9 cellular contexts compared by ENCODE assay signal in the genomic region with DNA sequence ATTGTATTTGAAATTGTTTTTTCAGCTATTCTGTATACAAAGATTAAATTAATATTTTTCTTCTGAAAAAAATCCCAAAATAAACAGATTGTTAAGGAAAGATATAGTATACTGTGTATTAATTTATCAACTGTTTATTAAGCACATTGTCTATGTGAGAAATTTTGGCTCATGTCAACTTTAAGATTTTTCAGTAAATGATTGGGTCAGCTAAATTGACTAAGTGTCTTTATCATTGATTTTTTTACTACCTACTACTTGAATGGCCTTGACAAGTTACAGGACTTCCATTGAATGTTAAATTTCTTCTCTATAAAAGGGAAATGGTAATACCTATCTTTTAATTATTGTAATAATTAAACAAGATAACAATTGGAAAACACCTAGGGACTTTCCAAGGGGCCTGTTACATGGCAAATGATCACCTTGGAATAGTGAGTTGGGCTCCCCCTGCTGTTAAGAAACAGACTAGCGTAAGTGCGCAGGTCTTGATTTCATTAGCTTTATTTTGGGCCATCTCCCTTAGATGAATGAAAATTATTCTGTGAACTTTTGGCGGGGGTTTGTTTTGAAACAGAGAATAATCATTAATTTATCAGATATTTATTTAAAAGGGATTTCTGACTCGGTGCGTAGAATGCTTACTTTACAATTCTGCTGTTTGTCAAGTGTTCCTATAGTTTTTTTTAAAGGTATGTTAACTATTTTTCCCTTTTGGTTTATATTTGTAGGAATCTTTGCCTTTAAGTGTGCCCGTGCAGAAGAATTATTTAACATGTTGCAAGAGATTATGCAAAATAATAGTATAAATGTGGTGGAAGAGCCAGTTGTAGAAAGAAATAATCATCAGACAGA. TPM values are rescaled to one million over a fixed set of nuclear protein-coding genes. Genes with fewer than 3 reads are reported as not detected.
A peak's percentile ranks its signal among the peaks of the same experiment; 100 is the strongest.
DNase-seq lines count a peak whose midpoint lies in the region; ATAC-seq, FAIRE-seq and TF ChIP-seq lines count a peak whose summit lies in the region.
"Had no signal": no experiment of that assay in that cellular context is flagged by ENCODE, and none has a peak within 500 bp of the region (broad histone marks: within the 10 kb centered on the region; RNA-seq: fewer than 3 reads in every experiment).

No MANE protein-coding gene starts in this region.

- H3F3A ChIP-seq in PC-3 (ENCODE audit: low read length, unreplicated experiment), result no peaks in the 10 kb centered on the region

- DNase-seq in CD4-positive, alpha-beta memory T cell, result peak; percentile 59 to 76 (median 66)
- DNase-seq in HT-29 (ENCODE audit: low spot score) (peak; percentile 82), PC-3 (peak; percentile 83), frontal cortex (ENCODE audit: low spot score in 2 of 2) (peak in 1 of 2 donors; percentile 30), progenitor cell of endocrine pancreas (ENCODE audit: low spot score, unreplicated experiment) (peak; percentile 21)
- peak; percentile 23 for DNase-seq in activated T-helper 2 cell treated with anti-CD3 and anti-CD28 coated beads, Interferon-gamma antibody, Interleukin-2, Interleukin-4, amounts not matched to agents 10 μg/mL and 5 μg/mL and 100 μg/mL, durations not matched to agents 14 hours and 24 hours and 36 hours (ENCODE audit: low spot score)

- no peaks in the 10 kb centered on the region; the same call in 1 of the 2 replicates for H3K79me2 ChIP-seq in PC-3 (ENCODE audit: low read length)

- peak; percentile 64 for ATAC-seq in GM19328 (IDR thresholded peaks at IDR 0.05; ENCODE audit: unreplicated experiment)
- no peak for ATAC-seq in PC-3
- no peak for ATAC-seq in GM21786 (IDR thresholded peaks at IDR 0.05; ENCODE audit: unreplicated experiment)

- H3K9ac ChIP-seq in PC-3 (ENCODE audit: low read length), result peak overlapping the region; percentile 47

- no peaks in the 10 kb centered on the region for H3K4me1 ChIP-seq in CD4-positive, alpha-beta memory T cell (ENCODE audit: insufficient read depth, low read length)
- peaks cover 30% of the 10 kb centered on the region for H3K4me1 ChIP-seq in PC-3 (ENCODE audit: insufficient read depth, low read length)

- H3K9me3 Mint-ChIP-seq in CD4-positive, alpha-beta memory T cell, result peaks cover 0 to 2% (median 0%) of the 10 kb centered on the region in 8 donors
- H3K9me3 Mint-ChIP-seq in activated T-helper 2 cell treated with anti-CD3 and anti-CD28 coated beads, Interferon-gamma antibody, Interleukin-2, Interleukin-4, amounts not matched to agents 10 μg/mL and 5 μg/mL and 100 μg/mL, durations not matched to agents 14 hours and 24 hours and 36 hours, result no peaks in the 10 kb centered on the region
- H3K9me3 Mint-ChIP-seq in progenitor cell of endocrine pancreas (ENCODE audit: low read depth), result no peaks in the 10 kb centered on the region

- no peak overlapping the region for H3K4me3 ChIP-seq in CD4-positive, alpha-beta memory T cell (ENCODE audit: low read length in 2 of 2)
- peak overlapping the region; percentile 52 for H3K4me3 ChIP-seq in PC-3 (ENCODE audit: low read length)

- no TSS peak for BruUV-seq in PC-3 (replicated peaks; lab: Mats Ljungman, UMichigan)

- POLR2A ChIA-PET in CD4-positive, alpha-beta memory T cell (lab: Charles Lee; ENCODE audit: partially characterized antibody), result interaction anchor here (0.9 to 2.3 kb wide), 6 partner anchors 15 to 280 kb away, joined by 3 to 9 read pairs (median 3); no protein-coding TSS in a partner anchor
- POLR2A ChIA-PET in PC-3 (lab: Charles Lee; ENCODE audit: unreplicated experiment), result interaction anchor here (0.6 kb wide), 1 partner anchor 1091 kb away, joined by 4 read pairs; no protein-coding TSS in a partner anchor

- H3K27ac ChIP-seq in CD4-positive, alpha-beta memory T cell (ENCODE audit: low read depth, low read length), result peak overlapping the region; percentile 39
- peak overlapping the region; percentile 90 for H3K27ac ChIP-seq in PC-3 (ENCODE audit: low read length)

- H2AFZ ChIP-seq in PC-3 (ENCODE audit: low read length), result no peak overlapping the region

- peak; percentile 31 for FAIRE-seq in frontal cortex (lab: Jason Lieb, UNC)

- H3K27me3 Mint-ChIP-seq in CD4-positive, alpha-beta memory T cell, result no peaks in the 10 kb centered on the region
- H3K27me3 Mint-ChIP-seq in activated T-helper 2 cell treated with anti-CD3 and anti-CD28 coated beads, Interferon-gamma antibody, Interleukin-2, Interleukin-4, amounts not matched to agents 10 μg/mL and 5 μg/mL and 100 μg/mL, durations not matched to agents 14 hours and 24 hours and 36 hours (ENCODE audit: low read depth), result no peaks in the 10 kb centered on the region
- no peaks in the 10 kb centered on the region for H3K27me3 Mint-ChIP-seq in progenitor cell of endocrine pancreas

- H3K9me3 ChIP-seq in CD4-positive, alpha-beta memory T cell (ENCODE audit: control insufficient read depth in 1 of 2, low read length in 2 of 2), result no peaks in the 10 kb centered on the region
- H3K9me3 ChIP-seq in PC-3 (ENCODE audit: low read length), result no peaks in the 10 kb centered on the region

- H3K27ac Mint-ChIP-seq in CD4-positive, alpha-beta memory T cell, result peak overlapping the region in 5 of 7 donors; percentile 24 to 71 (median 50)
- H3K27ac Mint-ChIP-seq in activated T-helper 2 cell treated with anti-CD3 and anti-CD28 coated beads, Interferon-gamma antibody, Interleukin-2, Interleukin-4, amounts not matched to agents 10 μg/mL and 5 μg/mL and 100 μg/mL, durations not matched to agents 14 hours and 24 hours and 36 hours, result no peak overlapping the region
- no peak overlapping the region for H3K27ac Mint-ChIP-seq in progenitor cell of endocrine pancreas

- H3K9me2 ChIP-seq in PC-3 (replicated peaks; ENCODE audit: low read length), result no peaks in the 10 kb centered on the region

- H3K4me3 Mint-ChIP-seq in CD4-positive, alpha-beta memory T cell, result no peak overlapping the region
- H3K4me3 Mint-ChIP-seq in activated T-helper 2 cell treated with anti-CD3 and anti-CD28 coated beads, Interferon-gamma antibody, Interleukin-2, Interleukin-4, amounts not matched to agents 10 μg/mL and 5 μg/mL and 100 μg/mL, durations not matched to agents 14 hours and 24 hours and 36 hours (ENCODE audit: low read depth), result no peak overlapping the region
- H3K4me3 Mint-ChIP-seq in progenitor cell of endocrine pancreas (ENCODE audit: low read depth), result no peak overlapping the region

- CTCF ChIA-PET in CD4-positive, alpha-beta memory T cell (lab: Charles Lee; ENCODE audit: partially characterized antibody), result interaction anchor here (0.7 to 7.5 kb wide), 34 partner anchors 8 to 416 kb away, joined by 3 to 146 read pairs (median 4); a partner anchor contains a TSS
- CTCF ChIA-PET in PC-3 (lab: Charles Lee), result interaction anchor here (0.5 to 1.3 kb wide), 3 partner anchors 50 to 214 kb away, joined by 3 to 37 read pairs (median 13); a partner anchor contains a TSS

- H3K4me2 ChIP-seq in PC-3 (ENCODE audit: low read length), result peak overlapping the region; percentile 72

- peaks cover 31 to 62% of the 10 kb centered on the region in 2 donors for H3K36me3 Mint-ChIP-seq in CD4-positive, alpha-beta memory T cell
- peaks cover 42% of the 10 kb centered on the region for H3K36me3 Mint-ChIP-seq in activated T-helper 2 cell treated with anti-CD3 and anti-CD28 coated beads, Interferon-gamma antibody, Interleukin-2, Interleukin-4, amounts not matched to agents 10 μg/mL and 5 μg/mL and 100 μg/mL, durations not matched to agents 14 hours and 24 hours and 36 hours (ENCODE audit: low read depth)
- H3K36me3 Mint-ChIP-seq in progenitor cell of endocrine pancreas (ENCODE audit: insufficient read depth), result peaks cover 17% of the 10 kb centered on the region

- TF ChIP-seq CTCF in PC-3 (conservative IDR thresholded peaks at IDR 0.05; ENCODE audit: low read depth, low read length) (peak; percentile 88), progenitor cell of endocrine pancreas (IDR thresholded peaks at IDR 0.05; ENCODE audit: unreplicated experiment) (peak; percentile 90)

- H3K27me3 ChIP-seq in CD4-positive, alpha-beta memory T cell (ENCODE audit: insufficient read depth, low read length), result no peaks in the 10 kb centered on the region
- H3K27me3 ChIP-seq in PC-3 (ENCODE audit: low read length), result no peaks in the 10 kb centered on the region

- peaks cover 0 to 4% (median 2%) of the 10 kb centered on the region in 4 donors for H3K4me1 Mint-ChIP-seq in CD4-positive, alpha-beta memory T cell
- peaks cover 12% of the 10 kb centered on the region for H3K4me1 Mint-ChIP-seq in activated T-helper 2 cell treated with anti-CD3 and anti-CD28 coated beads, Interferon-gamma antibody, Interleukin-2, Interleukin-4, amounts not matched to agents 10 μg/mL and 5 μg/mL and 100 μg/mL, durations not matched to agents 14 hours and 24 hours and 36 hours (ENCODE audit: low read depth)
- H3K4me1 Mint-ChIP-seq in progenitor cell of endocrine pancreas (ENCODE audit: low read depth), result no peaks in the 10 kb centered on the region

- intact Hi-C loops in CD4-positive, alpha-beta memory T cell (cut with micrococcal nuclease), result loop anchor here (1.0 kb wide), 3 partner anchors 213 to 416 kb away; no protein-coding TSS in a partner anchor
- intact Hi-C loops in PC-3 (cut with micrococcal nuclease), result loop anchor here (1.0 to 2.0 kb wide), 6 partner anchors 15 to 213 kb away; a partner anchor contains a TSS
- intact Hi-C loops in activated T-helper 2 cell treated with anti-CD3 and anti-CD28 coated beads, Interferon-gamma antibody, Interleukin-2, Interleukin-4, amounts not matched to agents 10 μg/mL and 5 μg/mL and 100 μg/mL, durations not matched to agents 14 hours and 24 hours and 36 hours (cut with micrococcal nuclease), result loop anchor here (1.0 to 5.0 kb wide), 6 partner anchors 38 to 278 kb away; a partner anchor contains a TSS

- H3K36me3 ChIP-seq in CD4-positive, alpha-beta memory T cell (ENCODE audit: insufficient read depth, low read length), result peaks cover 29% of the 10 kb centered on the region
- H3K36me3 ChIP-seq in PC-3 (ENCODE audit: low read depth, low read length), result peaks cover 30% of the 10 kb centered on the region

- H4K20me1 ChIP-seq in PC-3 (ENCODE audit: low read length), result no peaks in the 10 kb centered on the region

RNA-seq across cellular contexts. Expression of a gene that starts 14.5 kb away (rescaled TPM):
- 100 to 1,000 TPM in 1 of 2 experiments, 10 to 100 TPM in 1; 92.6 to 104 TPM for total RNA-seq in CD4-positive, alpha-beta memory T cell
- polyA plus RNA-seq in CD4-positive, alpha-beta memory T cell, result 100 to 1,000 TPM; 139 to 146 TPM
- total RNA-seq in HT-29 (2014; rRNA removed; shearing (Covaris generic)), result 208 and 228 TPM in 2 replicates
- total RNA-seq in PC-3 (2014; rRNA removed) (306 and 345 TPM in 2 replicates), frontal cortex (297 TPM), progenitor cell of endocrine pancreas (254 and 266 TPM in 2 replicates)
- 409 and 416 TPM in 2 replicates for total RNA-seq in activated T-helper 2 cell treated with anti-CD3 and anti-CD28 coated beads, Interferon-gamma antibody, Interleukin-2, Interleukin-4, amounts not matched to agents 10 μg/mL and 5 μg/mL and 100 μg/mL, durations not matched to agents 14 hours and 24 hours and 36 hours

RNA-seq across cellular contexts. Expression of a gene that starts 39.9 kb away (rescaled TPM):
- total RNA-seq in CD4-positive, alpha-beta memory T cell, result not detected
- polyA plus RNA-seq in CD4-positive, alpha-beta memory T cell, result not detected
- not detected in 2 replicates for total RNA-seq in HT-29 (2014; rRNA removed; shearing (Covaris generic))
- total RNA-seq in PC-3 (2014; rRNA removed) (not detected in 2 replicates), frontal cortex (not detected), progenitor cell of endocrine pancreas (not detected in 2 replicates)
- not detected in 2 replicates for total RNA-seq in activated T-helper 2 cell treated with anti-CD3 and anti-CD28 coated beads, Interferon-gamma antibody, Interleukin-2, Interleukin-4, amounts not matched to agents 10 μg/mL and 5 μg/mL and 100 μg/mL, durations not matched to agents 14 hours and 24 hours and 36 hours
- total RNA-seq: activated CD8-positive, alpha-beta memory T cell treated with anti-CD3 and anti-CD28 coated beads for 36 hours had no signal

Comparison
In these comparisons a context has a peak if more than half of its experiments do, and no peak if none do; other contexts are left out.
1. H3K27ac Mint-ChIP-seq: peak in CD4-positive, alpha-beta memory T cell (5 of 7); none in activated T-helper 2 cell treated with anti-CD3 and anti-CD28 coated beads, Interferon-gamma antibody, Interleukin-2, Interleukin-4, amounts not matched to agents 10 μg/mL and 5 μg/mL and 100 μg/mL, durations not matched to agents 14 hours and 24 hours and 36 hours (single experiment) and progenitor cell of endocrine pancreas (single experiment).